1 cellular context compared by ENCODE assay signal in genomic region chr12:84508943-84509342, GRCh38.
TF ChIP-seq lines count a peak whose summit lies in the region.

No MANE protein-coding gene starts in this region.

TF ChIP-seq in GM23338, 12 proteins besides CTCF, POLR2A, EP300 and RAD21 (continued from another document):
- TF ChIP-seq, protein P1, sequence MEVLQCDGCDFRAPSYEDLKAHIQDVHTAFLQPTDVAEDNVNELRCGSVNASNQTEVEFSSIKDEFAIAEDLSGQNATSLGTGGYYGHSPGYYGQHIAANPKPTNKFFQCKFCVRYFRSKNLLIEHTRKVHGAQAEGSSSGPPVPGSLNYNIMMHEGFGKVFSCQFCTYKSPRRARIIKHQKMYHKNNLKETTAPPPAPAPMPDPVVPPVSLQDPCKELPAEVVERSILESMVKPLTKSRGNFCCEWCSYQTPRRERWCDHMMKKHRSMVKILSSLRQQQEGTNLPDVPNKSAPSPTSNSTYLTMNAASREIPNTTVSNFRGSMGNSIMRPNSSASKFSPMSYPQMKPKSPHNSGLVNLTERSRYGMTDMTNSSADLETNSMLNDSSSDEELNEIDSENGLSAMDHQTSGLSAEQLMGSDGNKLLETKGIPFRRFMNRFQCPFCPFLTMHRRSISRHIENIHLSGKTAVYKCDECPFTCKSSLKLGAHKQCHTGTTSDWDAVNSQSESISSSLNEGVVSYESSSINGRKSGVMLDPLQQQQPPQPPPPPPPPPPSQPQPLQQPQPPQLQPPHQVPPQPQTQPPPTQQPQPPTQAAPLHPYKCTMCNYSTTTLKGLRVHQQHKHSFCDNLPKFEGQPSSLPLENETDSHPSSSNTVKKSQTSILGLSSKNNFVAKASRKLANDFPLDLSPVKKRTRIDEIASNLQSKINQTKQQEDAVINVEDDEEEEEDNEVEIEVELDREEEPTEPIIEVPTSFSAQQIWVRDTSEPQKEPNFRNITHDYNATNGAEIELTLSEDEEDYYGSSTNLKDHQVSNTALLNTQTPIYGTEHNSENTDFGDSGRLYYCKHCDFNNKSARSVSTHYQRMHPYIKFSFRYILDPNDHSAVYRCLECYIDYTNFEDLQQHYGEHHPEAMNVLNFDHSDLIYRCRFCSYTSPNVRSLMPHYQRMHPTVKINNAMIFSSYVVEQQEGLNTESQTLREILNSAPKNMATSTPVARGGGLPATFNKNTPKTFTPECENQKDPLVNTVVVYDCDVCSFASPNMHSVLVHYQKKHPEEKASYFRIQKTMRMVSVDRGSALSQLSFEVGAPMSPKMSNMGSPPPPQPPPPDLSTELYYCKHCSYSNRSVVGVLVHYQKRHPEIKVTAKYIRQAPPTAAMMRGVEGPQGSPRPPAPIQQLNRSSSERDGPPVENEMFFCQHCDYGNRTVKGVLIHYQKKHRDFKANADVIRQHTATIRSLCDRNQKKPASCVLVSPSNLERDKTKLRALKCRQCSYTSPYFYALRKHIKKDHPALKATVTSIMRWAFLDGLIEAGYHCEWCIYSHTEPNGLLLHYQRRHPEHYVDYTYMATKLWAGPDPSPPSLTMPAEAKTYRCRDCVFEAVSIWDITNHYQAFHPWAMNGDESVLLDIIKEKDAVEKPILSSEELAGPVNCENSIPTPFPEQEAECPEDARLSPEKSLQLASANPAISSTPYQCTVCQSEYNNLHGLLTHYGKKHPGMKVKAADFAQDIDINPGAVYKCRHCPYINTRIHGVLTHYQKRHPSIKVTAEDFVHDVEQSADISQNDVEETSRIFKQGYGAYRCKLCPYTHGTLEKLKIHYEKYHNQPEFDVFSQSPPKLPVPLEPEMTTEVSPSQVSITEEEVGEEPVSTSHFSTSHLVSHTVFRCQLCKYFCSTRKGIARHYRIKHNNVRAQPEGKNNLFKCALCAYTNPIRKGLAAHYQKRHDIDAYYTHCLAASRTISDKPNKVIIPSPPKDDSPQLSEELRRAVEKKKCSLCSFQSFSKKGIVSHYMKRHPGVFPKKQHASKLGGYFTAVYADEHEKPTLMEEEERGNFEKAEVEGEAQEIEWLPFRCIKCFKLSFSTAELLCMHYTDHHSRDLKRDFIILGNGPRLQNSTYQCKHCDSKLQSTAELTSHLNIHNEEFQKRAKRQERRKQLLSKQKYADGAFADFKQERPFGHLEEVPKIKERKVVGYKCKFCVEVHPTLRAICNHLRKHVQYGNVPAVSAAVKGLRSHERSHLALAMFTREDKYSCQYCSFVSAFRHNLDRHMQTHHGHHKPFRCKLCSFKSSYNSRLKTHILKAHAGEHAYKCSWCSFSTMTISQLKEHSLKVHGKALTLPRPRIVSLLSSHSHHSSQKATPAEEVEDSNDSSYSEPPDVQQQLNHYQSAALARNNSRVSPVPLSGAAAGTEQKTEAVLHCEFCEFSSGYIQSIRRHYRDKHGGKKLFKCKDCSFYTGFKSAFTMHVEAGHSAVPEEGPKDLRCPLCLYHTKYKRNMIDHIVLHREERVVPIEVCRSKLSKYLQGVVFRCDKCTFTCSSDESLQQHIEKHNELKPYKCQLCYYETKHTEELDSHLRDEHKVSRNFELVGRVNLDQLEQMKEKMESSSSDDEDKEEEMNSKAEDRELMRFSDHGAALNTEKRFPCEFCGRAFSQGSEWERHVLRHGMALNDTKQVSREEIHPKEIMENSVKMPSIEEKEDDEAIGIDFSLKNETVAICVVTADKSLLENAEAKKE (CRISPR knock-in tag; IDR thresholded peaks at IDR 0.05): no peak
- no peak for TF ChIP-seq ZNF331 (CRISPR knock-in tag; IDR thresholded peaks at IDR 0.05; ENCODE audit: low read depth)
- TF ChIP-seq EZH2phosphoT487 (IDR thresholded peaks at IDR 0.05; ENCODE audit: unreplicated experiment): no peak
- TF ChIP-seq POLR2AphosphoS5 (IDR thresholded peaks at IDR 0.05; ENCODE audit: low read depth): no peak
